In genomic region chr5:155969510-155969909, GRCh38 we compare ENCODE assay signal across 29 cellular contexts.
"Had no signal": no experiment of that assay in that cellular context is flagged by ENCODE, and none has a peak within 500 bp of the region (broad histone marks: within the 10 kb centered on the region; RNA-seq: fewer than 3 reads in every experiment).

No MANE protein-coding gene starts in this region.

- H3K36me3 ChIP-seq: neutrophil, pancreas, right lobe of liver, sigmoid colon, stomach, thoracic aorta, thyroid gland, tibial nerve, upper lobe of right lung, uterus had no signal

- H3K36me3 Mint-ChIP-seq: stimulated activated effector memory CD8-positive, alpha-beta T cell treated with anti-CD3 and anti-CD28 coated beads, Interleukin-12 subunit alpha, Interleukin-12 subunit beta, amount 100 ng/mL, for 72 hours; stimulated activated naive B cell treated with anti-CD40 and anti-IgM and Interleukin-4, amounts not matched to agents 10 μg/mL and 1 μg/mL and 100 μg/mL, for 72 hours had no signal

- H3K4me1 ChIP-seq: pancreas, psoas muscle, right lobe of liver, sigmoid colon, stomach, thyroid gland, tibial nerve, upper lobe of right lung, uterus had no signal

- H3K27ac Mint-ChIP-seq: naive thymus-derived CD4-positive, alpha-beta T cell; natural killer cell; progenitor cell of endocrine pancreas; stimulated activated effector memory CD8-positive, alpha-beta T cell treated with anti-CD3 and anti-CD28 coated beads, Interleukin-12 subunit alpha, Interleukin-12 subunit beta, amount 100 ng/mL, for 72 hours; stimulated activated naive B cell treated with anti-CD40 and anti-IgM and Interleukin-4, amounts not matched to agents 10 μg/mL and 1 μg/mL and 100 μg/mL, for 72 hours; stimulated activated naive CD8-positive, alpha-beta T cell treated with anti-CD3 and anti-CD28 coated beads, Interleukin-15, Interleukin-2, amounts not matched to agents 100 ng/mL and 50 ng/mL, for 24 hours had no signal

- H3K27ac ChIP-seq: neutrophil, pancreas, psoas muscle, right lobe of liver, sigmoid colon, stomach, thoracic aorta, thyroid gland, tibial nerve, upper lobe of right lung, uterus had no signal

- ATAC-seq: naive thymus-derived CD4-positive, alpha-beta T cell; natural killer cell; psoas muscle; right cardiac atrium; right lobe of liver; stimulated activated effector memory CD8-positive, alpha-beta T cell treated with anti-CD3 and anti-CD28 coated beads, Interleukin-12 subunit alpha, Interleukin-12 subunit beta, amount 100 ng/mL, for 72 hours; stimulated activated naive B cell treated with anti-CD40 and anti-IgM and Interleukin-4, amounts not matched to agents 10 μg/mL and 1 μg/mL and 100 μg/mL, for 72 hours; upper lobe of right lung had no signal

- H3K27me3 ChIP-seq: neutrophil, pancreas, right lobe of liver, sigmoid colon, stomach, thyroid gland, tibial nerve, upper lobe of right lung, uterus had no signal

- H3K4me3 Mint-ChIP-seq: naive thymus-derived CD4-positive, alpha-beta T cell; natural killer cell; nephron; neural crest cell; stimulated activated effector memory CD8-positive, alpha-beta T cell treated with anti-CD3 and anti-CD28 coated beads, Interleukin-12 subunit alpha, Interleukin-12 subunit beta, amount 100 ng/mL, for 72 hours; stimulated activated naive B cell treated with anti-CD40 and anti-IgM and Interleukin-4, amounts not matched to agents 10 μg/mL and 1 μg/mL and 100 μg/mL, for 72 hours; stimulated activated naive CD8-positive, alpha-beta T cell treated with anti-CD3 and anti-CD28 coated beads, Interleukin-15, Interleukin-2, amounts not matched to agents 100 ng/mL and 50 ng/mL, for 24 hours had no signal

- H3K27me3 Mint-ChIP-seq: progenitor cell of endocrine pancreas; stimulated activated naive B cell treated with anti-CD40 and anti-IgM and Interleukin-4, amounts not matched to agents 10 μg/mL and 1 μg/mL and 100 μg/mL, for 72 hours had no signal

- H3K4me3 ChIP-seq: pancreas, psoas muscle, right lobe of liver, sigmoid colon, stomach, thoracic aorta, thyroid gland, tibial nerve, upper lobe of right lung, uterus had no signal

- H3K4me1 Mint-ChIP-seq: naive thymus-derived CD4-positive, alpha-beta T cell; natural killer cell; nephron; neural crest cell; stimulated activated effector memory CD8-positive, alpha-beta T cell treated with anti-CD3 and anti-CD28 coated beads, Interleukin-12 subunit alpha, Interleukin-12 subunit beta, amount 100 ng/mL, for 72 hours; stimulated activated naive B cell treated with anti-CD40 and anti-IgM and Interleukin-4, amounts not matched to agents 10 μg/mL and 1 μg/mL and 100 μg/mL, for 72 hours had no signal

- H3K9me3 ChIP-seq: neutrophil, pancreas, psoas muscle, right lobe of liver, sigmoid colon, thoracic aorta, thyroid gland, upper lobe of right lung, uterus had no signal

- DNase-seq: naive thymus-derived CD4-positive, alpha-beta T cell; natural killer cell; nucleus accumbens; pancreas; posterior cingulate gyrus; psoas muscle; right cardiac atrium; right lobe of liver; sigmoid colon; small intestine; stimulated activated CD4-positive, alpha-beta T cell treated with anti-CD3 and anti-CD28 coated beads, Interleukin-15, amount 100 ng/mL, for 24 hours; stimulated activated CD4-positive, alpha-beta T cell treated with anti-CD3 and anti-CD28 coated beads, Interleukin-2, amount 100 ng/mL, for 24 hours; stimulated activated CD4-positive, alpha-beta T cell treated with anti-CD3 and anti-CD28 coated beads, Interleukin-2, amount 100 ng/mL, for 48 hours; stimulated activated CD4-positive, alpha-beta T cell treated with anti-CD3 and anti-CD28 coated beads, Interleukin-4, amount 100 ng/mL, for 24 hours; stimulated activated naive B cell treated with anti-CD40 and anti-IgM and Interleukin-4, amounts not matched to agents 10 μg/mL and 1 μg/mL and 100 μg/mL, for 72 hours; stimulated activated naive CD4-positive, alpha-beta T cell treated with Interleukin-2 at 50 U/mL for 16 hours; stomach; thyroid gland; trophoblast cell; upper lobe of right lung; uterus had no signal
